In genomic region chr11:8080674-8081590, GRCh38 we compare ENCODE assay signal across 8 cellular contexts. TPM values are rescaled to one million over a fixed set of nuclear protein-coding genes. Genes with fewer than 3 reads are reported as not detected.
A peak's percentile ranks its signal among the peaks of the same experiment; 100 is the strongest.
DNase-seq lines count a peak whose midpoint lies in the region; ATAC-seq and TF ChIP-seq lines count a peak whose summit lies in the region.

Gene TUB, plus strand, starts transcription at chr11:8081211. Its CDS starts 300 bp downstream, at chr11:8081511.

- no peaks in the 10 kb centered on the region for H3K27me3 ChIP-seq in lung (ENCODE audit: control insufficient read depth, insufficient read depth)
- no peaks in the 10 kb centered on the region for H3K27me3 ChIP-seq in tibial artery

- H3K4me3 ChIP-seq in lung (peak within 1 kb of the TSS; percentile 30), tibial artery (peak within 1 kb of the TSS; percentile 54 to 63)

- intact Hi-C loops in tibial artery (cut with DNase I; ENCODE audit: low total_unique reads): no loop called here

- H3K36me3 ChIP-seq in ES-I3 (ENCODE audit: insufficient read depth, low read length): no peaks in the 10 kb centered on the region
- no peaks in the 10 kb centered on the region for H3K36me3 ChIP-seq in lung (ENCODE audit: control insufficient read depth in 2 of 2, insufficient read depth in 2 of 2, low read length in 2 of 2)
- no peaks in the 10 kb centered on the region for H3K36me3 ChIP-seq in tibial artery

- 1% methylated on average over 85 to 104 of the region's 104 CpGs for WGBS in lung, 2 donors

- peaks cover 26% of the 10 kb centered on the region for H3K4me1 ChIP-seq in ES-I3 (ENCODE audit: insufficient read depth, low read length)
- H3K4me1 ChIP-seq in lung (ENCODE audit: control insufficient read depth in 2 of 2, insufficient read depth in 2 of 2, low read length in 2 of 2): peaks cover 1 to 8% of the 10 kb centered on the region in 2 donors
- H3K4me1 ChIP-seq in tibial artery: peaks cover 0 to 14% (median 6%) of the 10 kb centered on the region in 4 donors

- TF ChIP-seq CTCF in lung (IDR thresholded peaks at IDR 0.05; ENCODE audit: control extremely low read depth, extremely low read depth) (no peak), tibial artery (IDR thresholded peaks at IDR 0.05) (no peak)

- H3K27ac ChIP-seq in lung (ENCODE audit: low read depth in 1 of 2, low read length in 1 of 2) (no peak within 1 kb of the TSS), tibial artery (no peak within 1 kb of the TSS)

- DNase-seq in NCI-H526 (lab: John Stamatoyannopoulos, UW) (peak; percentile 44 to 86), dermis blood vessel endothelial cell (peak; percentile 20), lung (ENCODE audit: low spot score) (no peak), tibial artery (no peak), middle frontal gyrus (ENCODE audit: extremely low spot score, low spot score) (no peak)

- no peak for ATAC-seq in lung (ENCODE audit: insufficient read depth, low FRiP score)
- ATAC-seq in HG02588 (IDR thresholded peaks at IDR 0.05; ENCODE audit: unreplicated experiment): no peak
- no peak for ATAC-seq in GM18520 (IDR thresholded peaks at IDR 0.05; ENCODE audit: unreplicated experiment)

- H3K9me3 ChIP-seq in ES-I3 (ENCODE audit: control insufficient read depth, insufficient read depth, low read length) (no peaks in the 10 kb centered on the region), lung (ENCODE audit: control insufficient read depth in 2 of 2, insufficient read depth in 1 of 2, low read length in 1 of 2) (no peaks in the 10 kb centered on the region), tibial artery (no peaks in the 10 kb centered on the region)

- peak within 1 kb of the TSS; percentile 65 for H3K9ac ChIP-seq in ES-I3 (ENCODE audit: low read depth, low read length)

RNA-seq across cellular contexts. Expression of gene TUB, which starts in this region (rescaled TPM):
- 1.4 and 1.6 TPM in 2 replicates for total RNA-seq in dermis blood vessel endothelial cell
- 10 to 100 TPM in 1 of 2 donors, 1 to 10 TPM in 1; 8.5 to 23.5 TPM for total RNA-seq in lung
- 1 to 10 TPM in 1 of 2 donors, under 1 TPM in 1; 0.96 to 1.8 TPM for polyA plus RNA-seq in lung

Comparison
In these comparisons a context has a peak if more than half of its experiments do, and no peak if none do; other contexts are left out.
1. DNase-seq: peak in NCI-H526 (2 of 2) and dermis blood vessel endothelial cell (single experiment); none in lung (single experiment), tibial artery (0 of 2) and middle frontal gyrus (single experiment).